ENCODE assay signal across 34 cellular contexts in genomic region chr6:97645757-97646156, GRCh38.
"Had no signal": no experiment of that assay in that cellular context is flagged by ENCODE, and none has a peak within 500 bp of the region (broad histone marks: within the 10 kb centered on the region; RNA-seq: fewer than 3 reads in every experiment).

No MANE protein-coding gene starts in this region.

- H3K27me3 ChIP-seq: MG63 had no signal

- H3K36me3 ChIP-seq: MG63 had no signal

- H3K9me3 ChIP-seq: MG63 had no signal

- H3K27ac ChIP-seq: KMS-11 had no signal

- H3K9ac ChIP-seq: KMS-11 had no signal

- H3K4me3 ChIP-seq: MG63 had no signal

- DNase-seq: Karpas-422, Kasumi-1, MG63, MM.1S, MV-4-11, NCI-H1048, NCI-H1092, NCI-H1092 treated with DMSO at 0.1 percent for 48 hours, NCI-H1105, NCI-H1105 treated with DMSO at 0.1 percent for 48 hours, NCI-H1417, NCI-H1417 treated with DMSO at 0.1 percent for 48 hours, NCI-H1436, NCI-H1436 treated with DMSO at 0.1 percent for 48 hours, NCI-H146, NCI-H1694, NCI-H1694 treated with DMSO at 0.1 percent for 48 hours, NCI-H187, NCI-H187 treated with DMSO at 0.1 percent for 48 hours, NCI-H1930, NCI-H2029, NCI-H2029 treated with DMSO at 0.1 percent for 48 hours, NCI-H2081, NCI-H2081 treated with DMSO at 0.1 percent for 48 hours, NCI-H2107, NCI-H2171, NCI-H2171 treated with DMSO at 0.1 percent for 48 hours, NCI-H2227 treated with DMSO at 0.1 percent for 48 hours, NCI-H226, NCI-H345, NCI-H446, NCI-H446 treated with DMSO at 0.1 percent for 48 hours, NCI-H510A had no signal

- H3K4me2 ChIP-seq: KMS-11 had no signal
